ENCODE assay signal across 8 cellular contexts in genomic region chr6:36028887-36029324, GRCh38. TPM values are rescaled to one million over a fixed set of nuclear protein-coding genes. Genes with fewer than 3 reads are reported as not detected.
A peak's percentile ranks its signal among the peaks of the same experiment; 100 is the strongest.
DNase-seq lines count a peak whose midpoint lies in the region; ATAC-seq and TF ChIP-seq lines count a peak whose summit lies in the region.

No MANE protein-coding gene starts in this region.

- H3K36me3 Mint-ChIP-seq in activated T-cell treated with anti-CD3 and anti-CD28 coated beads, Interleukin-2, amount 50 U/mL, for 24 hours (ENCODE audit: low read depth) = peaks cover 27% of the 10 kb centered on the region

- H3K4me1 Mint-ChIP-seq in activated T-cell treated with anti-CD3 and anti-CD28 coated beads, Interleukin-2, amount 50 U/mL, for 24 hours (ENCODE audit: low read depth) = peaks cover 46% of the 10 kb centered on the region

- H3K27ac ChIP-seq in HCT116 (ENCODE audit: low read depth, low read length) = no peak overlapping the region
- peak overlapping the region; percentile 52 for H3K27ac ChIP-seq in PC-3 (ENCODE audit: low read length)
- peak overlapping the region; percentile 92 to 94 (median 94) for H3K27ac ChIP-seq in esophagus squamous epithelium

- CTCF ChIA-PET in HCT116 (lab: Charles Lee) (interaction anchor here (1.1 to 1.2 kb wide), 2 partner anchors 9 to 66 kb away, joined by 3 to 4 read pairs; no protein-coding TSS in a partner anchor), PC-3 (lab: Charles Lee) (interaction anchor here (0.6 to 1.6 kb wide), 3 partner anchors 66 to 300 kb away, joined by 3 to 10 read pairs (median 10); no protein-coding TSS in a partner anchor)

- H4K20me1 ChIP-seq in HCT116 (ENCODE audit: insufficient read depth) (no peaks in the 10 kb centered on the region), PC-3 (ENCODE audit: low read length) (peaks cover 16% of the 10 kb centered on the region; the same call in 1 of the 2 replicates)

- no peak for TF ChIP-seq RAD21 in HCT116 (IDR thresholded peaks at IDR 0.05; ENCODE audit: low read depth)

- peak overlapping the region; percentile 98 for H3K27ac Mint-ChIP-seq in activated T-cell treated with anti-CD3 and anti-CD28 coated beads, Interleukin-2, amount 50 U/mL, for 24 hours

- ATAC-seq in HCT116 (no peak), PC-3 (peak; percentile 46), GM18505 (IDR thresholded peaks at IDR 0.05; ENCODE audit: unreplicated experiment) (no peak)

- H3K9me2 ChIP-seq in HCT116 (ENCODE audit: insufficient read depth) (no peaks in the 10 kb centered on the region), PC-3 (replicated peaks; ENCODE audit: low read length) (no peaks in the 10 kb centered on the region)

- DNase-seq in AG08395 (ENCODE audit: low spot score) = peak; percentile 49
- no peak for DNase-seq in HCT116 (ENCODE audit: low read depth, low spot score)
- DNase-seq in PC-3 = peak; percentile 77
- peak; percentile 75 for DNase-seq in activated T-cell treated with anti-CD3 and anti-CD28 coated beads, Interleukin-2, amount 50 U/mL, for 24 hours
- peak; percentile 20 for DNase-seq in esophagus squamous epithelium (lab: John Stamatoyannopoulos, UW)
- peak; percentile 67 for DNase-seq in myocyte (ENCODE audit: low read depth)
- peak; percentile 52 to 60 for DNase-seq in stimulated activated CD8-positive, alpha-beta memory T cell treated with anti-CD3 and anti-CD28 coated beads, Interleukin-4, amount 100 ng/mL, for 4 hours (ENCODE audit: low read depth in 2 of 2, low spot score in 1 of 2)

- WGBS in esophagus squamous epithelium, 2 donors = 0 to 1% methylated on average over 11 to 12 of the region's 13 CpGs

- intact Hi-C loops in HCT116 (cut with micrococcal nuclease) = no loop called here
- intact Hi-C loops in PC-3 (cut with micrococcal nuclease) = no loop called here
- intact Hi-C loops in esophagus squamous epithelium (cut with DNase I) = loop anchor here (10.0 kb wide), 1 partner anchor 166 kb away; the partner anchor contains the start of gene BRPF3

- H3K4me3 ChIP-seq in HCT116 (replicated peaks in 1 of 2; ENCODE audit: low read depth in 1 of 2, low read length in 2 of 2) = peak overlapping the region; percentile 95 to 98
- H3K4me3 ChIP-seq in PC-3 (ENCODE audit: low read length) = peak overlapping the region; percentile 75
- peak overlapping the region; percentile 79 to 98 (median 93) for H3K4me3 ChIP-seq in esophagus squamous epithelium

- H3K79me2 ChIP-seq in HCT116 (ENCODE audit: insufficient read depth, low read length) (peaks cover 60% of the 10 kb centered on the region), PC-3 (ENCODE audit: low read length) (peaks cover 63% of the 10 kb centered on the region)

- H3K9me3 Mint-ChIP-seq in activated T-cell treated with anti-CD3 and anti-CD28 coated beads, Interleukin-2, amount 50 U/mL, for 24 hours = no peaks in the 10 kb centered on the region

- no peak for TF ChIP-seq CTCF in HCT116 (IDR thresholded peaks at IDR 0.05 in 2 of 3, conservative IDR thresholded peaks at IDR 0.05 in 1 of 3; ENCODE audit: borderline replicate concordance in 1 of 3, insufficient read depth in 1 of 3, low read depth in 2 of 3, low read length in 2 of 3)
- TF ChIP-seq CTCF in PC-3 (conservative IDR thresholded peaks at IDR 0.05; ENCODE audit: low read depth, low read length) = no peak
- TF ChIP-seq CTCF in esophagus squamous epithelium (IDR thresholded peaks at IDR 0.05) = peak in 1 of 6 experiments; percentile 4

- POLR2A ChIA-PET in HCT116 (lab: Charles Lee) = interaction anchor here (0.6 to 2.6 kb wide), 4 partner anchors 10 to 351 kb away, joined by 3 to 9 read pairs (median 5); no protein-coding TSS in a partner anchor
- POLR2A ChIA-PET in PC-3 (lab: Charles Lee; ENCODE audit: unreplicated experiment) = interaction anchor here (1.0 kb wide), 1 partner anchor 103 kb away, joined by 5 read pairs; no protein-coding TSS in a partner anchor

- H3K4me3 Mint-ChIP-seq in activated T-cell treated with anti-CD3 and anti-CD28 coated beads, Interleukin-2, amount 50 U/mL, for 24 hours = peak overlapping the region; percentile 95

- H3K4me2 ChIP-seq in HCT116 (ENCODE audit: low read length) = peak overlapping the region; percentile 84
- H3K4me2 ChIP-seq in PC-3 (ENCODE audit: low read length) = peak overlapping the region; percentile 86

- no peaks in the 10 kb centered on the region for H3F3A ChIP-seq in PC-3 (ENCODE audit: low read length, unreplicated experiment)

- H3K9me3 ChIP-seq in HCT116 (ENCODE audit: control insufficient read depth in 1 of 2, insufficient read depth in 1 of 2, low read depth in 1 of 2, low read length in 2 of 2) = no peaks in the 10 kb centered on the region
- no peaks in the 10 kb centered on the region for H3K9me3 ChIP-seq in PC-3 (ENCODE audit: low read length)
- H3K9me3 ChIP-seq in esophagus squamous epithelium = no peaks in the 10 kb centered on the region

- H3K4me1 ChIP-seq in HCT116 (ENCODE audit: control insufficient read depth in 1 of 2, insufficient read depth in 2 of 2, low read length in 2 of 2) (peaks cover 4 to 26% of the 10 kb centered on the region in 2 experiments; a peak in 3 of 4 replicates), PC-3 (ENCODE audit: insufficient read depth, low read length) (peaks cover 15% of the 10 kb centered on the region; the same call in 1 of the 2 replicates), esophagus squamous epithelium (peaks cover 20 to 57% (median 29%) of the 10 kb centered on the region in 3 donors)

- H3K9ac ChIP-seq in HCT116 (ENCODE audit: low read length) = peak overlapping the region; percentile 92
- H3K9ac ChIP-seq in PC-3 (ENCODE audit: low read length) = peak overlapping the region; percentile 93

- TF ChIP-seq POLR2A in HCT116 (IDR thresholded peaks at IDR 0.05; ENCODE audit: borderline replicate concordance, extremely low read depth, insufficient read depth, insufficient read length) (no peak), esophagus squamous epithelium (IDR thresholded peaks at IDR 0.05) (peak in 1 of 4 donors; percentile 32), GM18505 (IDR thresholded peaks at IDR 0.05; ENCODE audit: borderline replicate concordance, extremely low read depth, insufficient read depth, insufficient read length) (no peak)

- no peak overlapping the region for H2AFZ ChIP-seq in HCT116 (ENCODE audit: low read depth, low read length, poor library complexity, severe bottlenecking)
- H2AFZ ChIP-seq in PC-3 (ENCODE audit: low read length) = peak overlapping the region; percentile 73; the same call in 1 of the 2 replicates

- peaks cover 14% of the 10 kb centered on the region for H3K27me3 Mint-ChIP-seq in activated T-cell treated with anti-CD3 and anti-CD28 coated beads, Interleukin-2, amount 50 U/mL, for 24 hours

- BruUV-seq in HCT116 (replicated peaks; lab: Mats Ljungman, UMichigan) (TSS peak; percentile 66), PC-3 (replicated peaks; lab: Mats Ljungman, UMichigan) (TSS peak; percentile 67)

- no peaks in the 10 kb centered on the region for H3K27me3 ChIP-seq in HCT116 (ENCODE audit: insufficient read depth, low read length)
- no peaks in the 10 kb centered on the region for H3K27me3 ChIP-seq in PC-3 (ENCODE audit: low read length)
- peaks cover 0 to 8% (median 0%) of the 10 kb centered on the region in 4 donors for H3K27me3 ChIP-seq in esophagus squamous epithelium

- RAD21 ChIA-PET in HCT116 (lab: Charles Lee; ENCODE audit: low non-redundant PET in 1 of 2, low total read pairs in 2 of 2, uncharacterized antibody in 2 of 2, unreplicated experiment in 2 of 2) = interaction anchor here in 1 of 2 experiments (1.1 kb wide), 1 partner anchor 66 kb away, joined by 6 read pairs; no protein-coding TSS in a partner anchor

- no peaks in the 10 kb centered on the region for H3K36me3 ChIP-seq in HCT116 (ENCODE audit: control insufficient read depth in 1 of 2, insufficient read depth in 2 of 2, low read length in 2 of 2)
- H3K36me3 ChIP-seq in PC-3 (ENCODE audit: low read depth, low read length) = no peaks in the 10 kb centered on the region
- no peaks in the 10 kb centered on the region for H3K36me3 ChIP-seq in esophagus squamous epithelium

TF ChIP-seq in HCT116, 20 proteins besides CTCF, POLR2A, EP300 and RAD21:
- peak; percentile 10; the same call in 1 of the 2 replicates for TF ChIP-seq POLR2AphosphoS5 (IDR thresholded peaks at IDR 0.05; ENCODE audit: low read depth, low read length)
- TF ChIP-seq EZH2phosphoT487 (IDR thresholded peaks at IDR 0.05; ENCODE audit: borderline replicate concordance) = no peak
- no peak for TF ChIP-seq ATF3 (IDR thresholded peaks at IDR 0.05)
TF ChIP-seq in HCT116: peak in this region for 1.

RNA-seq across cellular contexts. Expression of gene MAPK14, which starts 1.3 kb away (rescaled TPM):
- 34.2 TPM for total RNA-seq in HCT116 (2021; ENCODE audit: unreplicated experiment)
- polyA plus RNA-seq in HCT116 (2012) = 18.2 and 21.8 TPM in 2 replicates
- 53.7 and 56.8 TPM in 2 replicates for total RNA-seq in PC-3 (2014; rRNA removed)
- total RNA-seq in esophagus squamous epithelium = 10 to 100 TPM; 44.4 to 91.7 (median 59.1) TPM
- total RNA-seq in myocyte = 52.1 and 55.7 TPM in 2 replicates
- polyA plus RNA-seq in myocyte (2012) = 25.6 TPM

RNA-seq across cellular contexts. Expression of gene SLC26A8, which starts 4.5 kb away (rescaled TPM):
- total RNA-seq in HCT116 (2021; ENCODE audit: unreplicated experiment) (not detected), PC-3 (2014; rRNA removed) (not detected in 2 replicates), esophagus squamous epithelium (under 1 TPM in 1 of 4 donors, not detected in 3; 0.19 TPM), myocyte (not detected in 2 replicates)
- not detected in 2 replicates for polyA plus RNA-seq in HCT116 (2012)
- not detected for polyA plus RNA-seq in myocyte (2012)
